ENCODE assay signal across 9 cellular contexts in the genomic region with DNA sequence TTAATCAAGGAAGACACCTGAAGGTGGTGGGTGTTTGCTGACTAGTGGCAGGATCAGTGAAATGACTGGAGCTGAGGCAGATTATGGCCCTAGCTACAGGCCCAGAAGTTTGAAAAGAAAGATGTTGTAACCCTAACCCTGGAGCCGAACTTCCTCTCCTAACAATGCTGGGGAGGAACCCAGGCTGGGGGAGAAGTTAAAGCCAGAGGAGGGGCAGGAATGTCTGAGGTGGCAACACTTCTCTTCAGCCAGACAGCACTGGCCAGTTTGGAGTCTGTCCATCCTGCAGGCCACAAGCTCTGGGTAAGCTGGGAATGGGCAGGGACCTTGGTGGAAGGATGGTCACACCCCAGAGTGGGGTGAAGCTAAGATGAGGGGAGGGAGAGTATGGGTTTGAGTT. TPM values are rescaled to one million over a fixed set of nuclear protein-coding genes. Genes with fewer than 3 reads are reported as not detected.
DNase-seq lines count a peak whose midpoint lies in the region; ATAC-seq and TF ChIP-seq lines count a peak whose summit lies in the region.
"Had no signal": no experiment of that assay in that cellular context is flagged by ENCODE, and none has a peak within 500 bp of the region (broad histone marks: within the 10 kb centered on the region; RNA-seq: fewer than 3 reads in every experiment).

A gene (plus strand): TSS at position 265 of the 400 bp plus-strand sequence. CDS start 1,023 bp downstream, outside the sequence.

- H3K9me3 ChIP-seq in gastroesophageal sphincter = no peaks in the 10 kb centered on the region

- peaks cover 74% of the 10 kb centered on the region for H3K4me1 Mint-ChIP-seq in stimulated activated effector memory CD8-positive, alpha-beta T cell treated with anti-CD3 and anti-CD28 coated beads, Interleukin-12 subunit alpha, Interleukin-12 subunit beta, amount 100 ng/mL, for 72 hours

- TF ChIP-seq CTCF in gastroesophageal sphincter (IDR thresholded peaks at IDR 0.05) = no peak

- H3K4me1 ChIP-seq in gastroesophageal sphincter = peaks cover 0 to 14% (median 9%) of the 10 kb centered on the region in 3 donors

- ATAC-seq in activated CD4-positive, CD25-positive, alpha-beta regulatory T cell treated with anti-CD3 and anti-CD28 coated beads, Interleukin-2, amount 50 U/mL, for 24 hours = peak; percentile 7 to 11
- peak; percentile 17 for ATAC-seq in gastroesophageal sphincter
- peak; percentile 17 for ATAC-seq in stimulated activated effector memory CD8-positive, alpha-beta T cell treated with anti-CD3 and anti-CD28 coated beads, Interleukin-12 subunit alpha, Interleukin-12 subunit beta, amount 100 ng/mL, for 72 hours
- no peak for ATAC-seq in HG02759 (IDR thresholded peaks at IDR 0.05; ENCODE audit: unreplicated experiment)

- no peak for DNase-seq in activated CD4-positive, CD25-positive, alpha-beta regulatory T cell (lab: John Stamatoyannopoulos, UW)
- DNase-seq in SKM-1 treated with dmso at 0.1 percent for 144 hours (lab: John Stamatoyannopoulos, UW; ENCODE audit: unreplicated experiment) = peak; percentile 96
- DNase-seq in stimulated activated effector memory CD8-positive, alpha-beta T cell treated with anti-CD3 and anti-CD28 coated beads, Interleukin-12 subunit alpha, Interleukin-12 subunit beta, amount 100 ng/mL, for 72 hours (ENCODE audit: low spot score in 2 of 2) = no peak
- no peak for DNase-seq in foreskin melanocyte
- DNase-seq in NCI-H1048 (lab: John Stamatoyannopoulos, UW) = no peak
- DNase-seq: stimulated activated CD4-positive, alpha-beta T cell treated with anti-CD3 and anti-CD28 coated beads, Interleukin-2, amount 100 ng/mL, for 48 hours had no signal

- whole genome bisulfite sequencing in gastroesophageal sphincter (ENCODE audit: low coverage in 1 of 2), 2 donors = 57 to 78% methylated on average over 1 of the region's 1 CpG

- no peak for TF ChIP-seq POLR2A in gastroesophageal sphincter (IDR thresholded peaks at IDR 0.05)

- no peaks in the 10 kb centered on the region for H3K36me3 ChIP-seq in gastroesophageal sphincter

- no peak for TF ChIP-seq EP300 in gastroesophageal sphincter (IDR thresholded peaks at IDR 0.05)

- peaks cover 24% of the 10 kb centered on the region for H3K27me3 ChIP-seq in gastroesophageal sphincter

- peak within 1 kb of the TSS in 1 of 4 donors; percentile 44 for H3K27ac ChIP-seq in gastroesophageal sphincter

- no peak within 1 kb of the TSS for H3K4me3 ChIP-seq in gastroesophageal sphincter

- H3K27ac Mint-ChIP-seq in stimulated activated effector memory CD8-positive, alpha-beta T cell treated with anti-CD3 and anti-CD28 coated beads, Interleukin-12 subunit alpha, Interleukin-12 subunit beta, amount 100 ng/mL, for 72 hours = peak within 1 kb of the TSS; percentile 83

- H3K4me3 Mint-ChIP-seq in stimulated activated effector memory CD8-positive, alpha-beta T cell treated with anti-CD3 and anti-CD28 coated beads, Interleukin-12 subunit alpha, Interleukin-12 subunit beta, amount 100 ng/mL, for 72 hours = peak within 1 kb of the TSS; percentile 76

- peaks cover 47% of the 10 kb centered on the region for H3K36me3 Mint-ChIP-seq in stimulated activated effector memory CD8-positive, alpha-beta T cell treated with anti-CD3 and anti-CD28 coated beads, Interleukin-12 subunit alpha, Interleukin-12 subunit beta, amount 100 ng/mL, for 72 hours

- no peaks in the 10 kb centered on the region for H3K9me3 Mint-ChIP-seq in stimulated activated effector memory CD8-positive, alpha-beta T cell treated with anti-CD3 and anti-CD28 coated beads, Interleukin-12 subunit alpha, Interleukin-12 subunit beta, amount 100 ng/mL, for 72 hours

RNA-seq across cellular contexts. Expression of the gene that starts here (rescaled TPM):
- total RNA-seq in gastroesophageal sphincter = 1 to 10 TPM; 1.4 to 7.7 (median 6.9) TPM
